13 cellular contexts compared by ENCODE assay signal in the genomic region with DNA sequence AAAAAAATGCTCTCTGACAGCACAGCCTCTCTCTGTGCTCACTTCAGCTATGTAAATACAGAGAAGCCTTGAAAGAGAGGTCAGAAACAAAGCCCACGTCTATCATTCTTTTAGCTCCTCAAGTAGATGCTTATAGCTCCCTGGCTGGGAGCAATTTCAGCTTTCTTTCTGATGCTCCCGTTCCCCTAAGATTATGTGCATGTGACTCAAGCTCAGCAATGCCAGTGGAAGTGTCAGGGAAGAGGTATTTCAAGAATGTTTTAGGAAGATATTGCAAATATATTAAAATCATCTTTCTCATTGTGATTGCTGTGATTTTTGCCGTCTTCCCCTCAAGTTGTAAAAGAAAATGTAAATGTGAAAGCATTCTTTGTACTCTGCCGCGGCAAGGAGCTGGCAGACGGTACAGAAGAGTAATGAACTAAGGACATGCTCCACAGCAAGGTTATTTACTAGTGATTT.
DNase-seq lines count a peak whose midpoint lies in the region; ATAC-seq and TF ChIP-seq lines count a peak whose summit lies in the region.
"Had no signal": no experiment of that assay in that cellular context is flagged by ENCODE, and none has a peak within 500 bp of the region (broad histone marks: within the 10 kb centered on the region; RNA-seq: fewer than 3 reads in every experiment).

No MANE protein-coding gene starts in this region.

- H3K9me3 ChIP-seq in ectodermal cell (ENCODE audit: control insufficient read depth, low read length) (no peaks in the 10 kb centered on the region), thyroid gland (no peaks in the 10 kb centered on the region)
- H3K9me3 ChIP-seq in naive thymus-derived CD4-positive, alpha-beta T cell (ENCODE audit: control insufficient read depth in 2 of 3, low read length in 3 of 3): no peaks in the 10 kb centered on the region

- no peak overlapping the region for H3K4me3 ChIP-seq in ectodermal cell (ENCODE audit: insufficient read depth, low read depth, low read length)
- no peak overlapping the region for H3K4me3 ChIP-seq in naive thymus-derived CD4-positive, alpha-beta T cell (ENCODE audit: low read length)
- no peak overlapping the region for H3K4me3 ChIP-seq in thyroid gland (replicated peaks in 1 of 3)
- H3K4me3 ChIP-seq: skin epidermis had no signal

- H3K4me1 Mint-ChIP-seq in naive thymus-derived CD4-positive, alpha-beta T cell: peaks cover 0 to 17% (median 7%) of the 10 kb centered on the region in 7 donors
- H3K4me1 Mint-ChIP-seq: activated naive CD4-positive, alpha-beta T cell treated with anti-CD3 and anti-CD28 coated beads, Interleukin-2, amount 10 ng/mL, durations not matched to agents 7 days and 5 days had no signal

- H3K36me3 Mint-ChIP-seq in naive thymus-derived CD4-positive, alpha-beta T cell: no peaks in the 10 kb centered on the region
- H3K36me3 Mint-ChIP-seq: activated naive CD4-positive, alpha-beta T cell treated with anti-CD3 and anti-CD28 coated beads, Interleukin-2, amount 10 ng/mL, durations not matched to agents 7 days and 5 days had no signal

- ATAC-seq in naive thymus-derived CD4-positive, alpha-beta T cell: no peak

- H3K27ac ChIP-seq in ectodermal cell (ENCODE audit: insufficient read depth, low read depth, low read length, poor library complexity, severe bottlenecking) (peak overlapping the region; percentile 52), thyroid gland (no peak overlapping the region)
- H3K27ac ChIP-seq in naive thymus-derived CD4-positive, alpha-beta T cell (ENCODE audit: low read depth, low read length): no peak overlapping the region

- CTCF ChIA-PET in naive thymus-derived CD4-positive, alpha-beta T cell (lab: Charles Lee): interaction anchor here (0.6 to 0.7 kb wide), 2 partner anchors 858 to 1149 kb away, joined by 3 to 5 read pairs; no protein-coding TSS in a partner anchor

- WGBS in ectodermal cell, 2 experiments: 7 to 9% methylated on average over 5 to 6 of the region's 6 CpGs
- WGBS in thyroid gland, 2 donors: 11 to 14% methylated on average over 6 of the region's 6 CpGs

- POLR2A ChIA-PET in naive thymus-derived CD4-positive, alpha-beta T cell (lab: Charles Lee): no interaction called here

- in situ Hi-C loops in Caki2 (cut with HindIII; ENCODE audit: low pct_unique_long_range_greater_than_20kb, low sequenced_read_pairs): no loop called here

- TF ChIP-seq CTCF in thyroid gland (IDR thresholded peaks at IDR 0.05): no peak

- DNase-seq in Caki2 (ENCODE audit: low read depth) (peak; percentile 13), NCI-H2029 treated with DMSO at 0.1 percent for 48 hours (lab: John Stamatoyannopoulos, UW) (peak; percentile 1), thyroid gland (no peak), anterior cingulate cortex (lab: John Stamatoyannopoulos, UW) (no peak), NCI-H2081 treated with DMSO at 0.1 percent for 48 hours (lab: John Stamatoyannopoulos, UW) (no peak)
- DNase-seq in naive thymus-derived CD4-positive, alpha-beta T cell: no peak
- no peak for DNase-seq in effector CD8-positive, alpha-beta T cell (lab: John Stamatoyannopoulos, UW)
- DNase-seq: activated naive CD4-positive, alpha-beta T cell treated with anti-CD3 and anti-CD28 coated beads, Interleukin-2, amount 10 ng/mL, durations not matched to agents 7 days and 5 days; NCI-H1105 treated with DMSO at 0.1 percent for 48 hours; substantia nigra; T-helper 1 cell had no signal

- TF ChIP-seq POLR2A in thyroid gland (IDR thresholded peaks at IDR 0.05): no peak

- H3K4me3 Mint-ChIP-seq in naive thymus-derived CD4-positive, alpha-beta T cell: peak overlapping the region in 7 of 10 donors; percentile 8 to 61 (median 45)
- H3K4me3 Mint-ChIP-seq: activated naive CD4-positive, alpha-beta T cell treated with anti-CD3 and anti-CD28 coated beads, Interleukin-2, amount 10 ng/mL, durations not matched to agents 7 days and 5 days had no signal

- H3K27me3 ChIP-seq in ectodermal cell (ENCODE audit: control insufficient read depth, insufficient read depth, low read length, poor library complexity, severe bottlenecking) (no peaks in the 10 kb centered on the region), thyroid gland (no peaks in the 10 kb centered on the region)
- no peaks in the 10 kb centered on the region for H3K27me3 ChIP-seq in naive thymus-derived CD4-positive, alpha-beta T cell (ENCODE audit: control insufficient read depth in 2 of 2, insufficient read depth in 2 of 2, low read length in 2 of 2)

- peaks cover 0 to 3% (median 0%) of the 10 kb centered on the region in 5 donors for H3K27me3 Mint-ChIP-seq in naive thymus-derived CD4-positive, alpha-beta T cell
- H3K27me3 Mint-ChIP-seq: activated naive CD4-positive, alpha-beta T cell treated with anti-CD3 and anti-CD28 coated beads, Interleukin-2, amount 10 ng/mL, durations not matched to agents 7 days and 5 days had no signal

- H3K36me3 ChIP-seq in ectodermal cell (ENCODE audit: control insufficient read depth, insufficient read depth, low read length) (no peaks in the 10 kb centered on the region), thyroid gland (no peaks in the 10 kb centered on the region)
- no peaks in the 10 kb centered on the region for H3K36me3 ChIP-seq in naive thymus-derived CD4-positive, alpha-beta T cell (ENCODE audit: control insufficient read depth in 2 of 3, insufficient read depth in 3 of 3, low read length in 3 of 3)

- H3K4me1 ChIP-seq in ectodermal cell (ENCODE audit: control insufficient read depth, insufficient read depth, low read length): peaks cover 8% of the 10 kb centered on the region
- no peaks in the 10 kb centered on the region for H3K4me1 ChIP-seq in naive thymus-derived CD4-positive, alpha-beta T cell (ENCODE audit: control insufficient read depth in 2 of 2, insufficient read depth in 2 of 2, low read length in 2 of 2)
- H3K4me1 ChIP-seq in thyroid gland: no peaks in the 10 kb centered on the region

- intact Hi-C loops in naive thymus-derived CD4-positive, alpha-beta T cell (cut with micrococcal nuclease): no loop called here
- intact Hi-C loops in thyroid gland (cut with DNase I): no loop called here

- peak overlapping the region in 1 of 9 donors; percentile 1 for H3K27ac Mint-ChIP-seq in naive thymus-derived CD4-positive, alpha-beta T cell
- H3K27ac Mint-ChIP-seq: activated naive CD4-positive, alpha-beta T cell treated with anti-CD3 and anti-CD28 coated beads, Interleukin-2, amount 10 ng/mL, durations not matched to agents 7 days and 5 days had no signal

- H3K9me3 Mint-ChIP-seq in naive thymus-derived CD4-positive, alpha-beta T cell: no peaks in the 10 kb centered on the region
- H3K9me3 Mint-ChIP-seq: activated naive CD4-positive, alpha-beta T cell treated with anti-CD3 and anti-CD28 coated beads, Interleukin-2, amount 10 ng/mL, durations not matched to agents 7 days and 5 days had no signal

Comparison
In these comparisons a context has a peak if more than half of its experiments do, and no peak if none do; other contexts are left out.
1. DNase-seq: peak in Caki2 (single experiment) and NCI-H2029 treated with DMSO at 0.1 percent for 48 hours (single experiment); none in naive thymus-derived CD4-positive, alpha-beta T cell (0 of 9), effector CD8-positive, alpha-beta T cell (single experiment), thyroid gland (0 of 2), anterior cingulate cortex (0 of 58) and NCI-H2081 treated with DMSO at 0.1 percent for 48 hours (single experiment).